ENCODE assay signal across 16 cellular contexts in genomic region chr5:125026900-125027731, GRCh38.
DNase-seq lines count a peak whose midpoint lies in the region; ATAC-seq, FAIRE-seq and TF ChIP-seq lines count a peak whose summit lies in the region.
"Had no signal": no experiment of that assay in that cellular context is flagged by ENCODE, and none has a peak within 500 bp of the region (broad histone marks: within the 10 kb centered on the region; RNA-seq: fewer than 3 reads in every experiment).

No MANE protein-coding gene starts in this region.

- H3K4me1 ChIP-seq in pancreas = peaks cover 0 to 17% (median 15%) of the 10 kb centered on the region in 3 donors

- no peaks in the 10 kb centered on the region for H3K36me3 ChIP-seq in pancreas

- TF ChIP-seq CTCF in pancreas (IDR thresholded peaks at IDR 0.05) = no peak

- H3K27ac ChIP-seq in epithelial cell of prostate (peak overlapping the region; percentile 30), pancreas (peak overlapping the region in 2 of 4 donors; percentile 42 to 46)
- H3K27ac ChIP-seq: GM23248 had no signal

- 21% methylated on average over 6 of the region's 6 CpGs for WGBS in pancreas, 2 donors

- ATAC-seq in pancreas = peak; percentile 80 to 90 (median 90)
- ATAC-seq in HG02763 (IDR thresholded peaks at IDR 0.05; ENCODE audit: unreplicated experiment) = no peak
- no peak for ATAC-seq in HG03439 (IDR thresholded peaks at IDR 0.05; ENCODE audit: unreplicated experiment)
- ATAC-seq in HG02938 (IDR thresholded peaks at IDR 0.05; ENCODE audit: unreplicated experiment) = no peak

- intact Hi-C loops in pancreas (cut with DNase I) = no loop called here

- H3K4me3 ChIP-seq in pancreas = no peak overlapping the region
- H3K4me3 ChIP-seq: GM23248 had no signal

- peak; percentile 65 for FAIRE-seq in pancreas (lab: Jason Lieb, UNC)

- no peaks in the 10 kb centered on the region for H3K9me3 ChIP-seq in pancreas

- DNase-seq in HuH-7 (ENCODE audit: low spot score) (peak; percentile 24), NCI-H748 (lab: John Stamatoyannopoulos, UW; ENCODE audit: unreplicated experiment) (peak; percentile 70), epithelial cell of prostate (ENCODE audit: low read depth, low spot score) (peak; percentile 75), pancreas (peak in 1 of 6 donors; percentile 18), NCI-H2171 (lab: John Stamatoyannopoulos, UW) (no peak)
- DNase-seq: activated effector memory CD4-positive, alpha-beta T cell treated with anti-CD3 and anti-CD28 coated beads, Interleukin-2, amount 50 U/mL, for 16 hours; CD4-positive, alpha-beta T cell; foreskin fibroblast; GM23248; NCI-H1105 treated with DMSO at 0.1 percent for 48 hours; OCI-M1; stimulated activated CD4-positive, alpha-beta T cell treated with anti-CD3 and anti-CD28 coated beads, Interleukin-4, amount 100 ng/mL, for 1 hour; stimulated activated naive CD4-positive, alpha-beta T cell treated with Interleukin-2 at 50 U/mL for 16 hours had no signal

- H3K27me3 ChIP-seq in pancreas = no peaks in the 10 kb centered on the region

Comparison
In these comparisons a context has a peak if more than half of its experiments do, and no peak if none do; other contexts are left out.
1. ATAC-seq: peak in pancreas (4 of 4); none in HG02763 (single experiment), HG03439 (single experiment) and HG02938 (single experiment).